In genomic region chr7:37265876-37266275, GRCh38 we compare ENCODE assay signal across 15 cellular contexts.
DNase-seq lines count a peak whose midpoint lies in the region; ATAC-seq lines count a peak whose summit lies in the region.
"Had no signal": no experiment of that assay in that cellular context is flagged by ENCODE, and none has a peak within 500 bp of the region (broad histone marks: within the 10 kb centered on the region; RNA-seq: fewer than 3 reads in every experiment).

No MANE protein-coding gene starts in this region.

- peak overlapping the region; percentile 46 for H3K27ac Mint-ChIP-seq in activated naive CD4-positive, alpha-beta T cell treated with anti-CD3 and anti-CD28 coated beads, Interleukin-2, amount 50 U/mL, for 24 hours
- no peak overlapping the region for H3K27ac Mint-ChIP-seq in activated naive CD4-positive, alpha-beta T cell treated with anti-CD3 and anti-CD28 coated beads, Interleukin-2, amount 10 ng/mL, durations not matched to agents 7 days and 5 days
- peak overlapping the region; percentile 21 for H3K27ac Mint-ChIP-seq in activated T-helper 17 cell treated with anti-CD3 and anti-CD28 coated beads, Interleukin-2, amount 50 U/mL, for 72 hours
- H3K27ac Mint-ChIP-seq in memory B cell = peak overlapping the region; percentile 39

- H3K36me3 Mint-ChIP-seq in activated naive CD4-positive, alpha-beta T cell treated with anti-CD3 and anti-CD28 coated beads, Interleukin-2, amount 50 U/mL, for 24 hours = peaks cover 14% of the 10 kb centered on the region
- H3K36me3 Mint-ChIP-seq in activated naive CD4-positive, alpha-beta T cell treated with anti-CD3 and anti-CD28 coated beads, Interleukin-2, amount 10 ng/mL, durations not matched to agents 7 days and 5 days = peaks cover 25% of the 10 kb centered on the region
- H3K36me3 Mint-ChIP-seq in activated T-helper 17 cell treated with anti-CD3 and anti-CD28 coated beads, Interleukin-2, amount 50 U/mL, for 72 hours (ENCODE audit: low read depth) = peaks cover 41% of the 10 kb centered on the region
- peaks cover 15% of the 10 kb centered on the region for H3K36me3 Mint-ChIP-seq in memory B cell

- no peaks in the 10 kb centered on the region for H3K9me3 Mint-ChIP-seq in activated naive CD4-positive, alpha-beta T cell treated with anti-CD3 and anti-CD28 coated beads, Interleukin-2, amount 50 U/mL, for 24 hours
- H3K9me3 Mint-ChIP-seq in activated naive CD4-positive, alpha-beta T cell treated with anti-CD3 and anti-CD28 coated beads, Interleukin-2, amount 10 ng/mL, durations not matched to agents 7 days and 5 days = no peaks in the 10 kb centered on the region
- no peaks in the 10 kb centered on the region for H3K9me3 Mint-ChIP-seq in activated T-helper 17 cell treated with anti-CD3 and anti-CD28 coated beads, Interleukin-2, amount 50 U/mL, for 72 hours
- no peaks in the 10 kb centered on the region for H3K9me3 Mint-ChIP-seq in memory B cell
- H3K9me3 Mint-ChIP-seq: IgD-negative memory B cell had no signal

- DNase-seq in activated naive CD4-positive, alpha-beta T cell treated with anti-CD3 and anti-CD28 coated beads, Interleukin-2, amount 10 ng/mL, durations not matched to agents 7 days and 5 days = no peak
- DNase-seq in memory B cell (ENCODE audit: low spot score in 2 of 2) (no peak), GM19238 (ENCODE audit: insufficient read length, low spot score) (no peak)
- no peak for DNase-seq in stimulated activated CD4-positive, alpha-beta T cell treated with anti-CD3 and anti-CD28 coated beads, Interleukin-4, amount 100 ng/mL, for 4 hours
- DNase-seq: Caco-2, DMS153, NCI-H526 treated with DMSO at 0.1 percent for 48 hours, SHP77 had no signal

- peaks cover 61% of the 10 kb centered on the region for H3K4me1 Mint-ChIP-seq in activated naive CD4-positive, alpha-beta T cell treated with anti-CD3 and anti-CD28 coated beads, Interleukin-2, amount 50 U/mL, for 24 hours
- peaks cover 18% of the 10 kb centered on the region for H3K4me1 Mint-ChIP-seq in activated naive CD4-positive, alpha-beta T cell treated with anti-CD3 and anti-CD28 coated beads, Interleukin-2, amount 10 ng/mL, durations not matched to agents 7 days and 5 days
- peaks cover 26% of the 10 kb centered on the region for H3K4me1 Mint-ChIP-seq in activated T-helper 17 cell treated with anti-CD3 and anti-CD28 coated beads, Interleukin-2, amount 50 U/mL, for 72 hours
- peaks cover 24% of the 10 kb centered on the region for H3K4me1 Mint-ChIP-seq in memory B cell

- CTCF ChIA-PET in activated naive CD4-positive, alpha-beta T cell treated with anti-CD3 and anti-CD28 coated beads, Interleukin-2, amount 10 ng/mL, durations not matched to agents 7 days and 5 days (lab: Charles Lee) = no interaction called here

- no peaks in the 10 kb centered on the region for H3K27me3 Mint-ChIP-seq in activated naive CD4-positive, alpha-beta T cell treated with anti-CD3 and anti-CD28 coated beads, Interleukin-2, amount 50 U/mL, for 24 hours
- no peaks in the 10 kb centered on the region for H3K27me3 Mint-ChIP-seq in activated naive CD4-positive, alpha-beta T cell treated with anti-CD3 and anti-CD28 coated beads, Interleukin-2, amount 10 ng/mL, durations not matched to agents 7 days and 5 days
- H3K27me3 Mint-ChIP-seq in activated T-helper 17 cell treated with anti-CD3 and anti-CD28 coated beads, Interleukin-2, amount 50 U/mL, for 72 hours = no peaks in the 10 kb centered on the region
- no peaks in the 10 kb centered on the region for H3K27me3 Mint-ChIP-seq in memory B cell
- H3K27me3 Mint-ChIP-seq: IgD-negative memory B cell had no signal

- ATAC-seq in activated T-helper 17 cell treated with anti-CD3 and anti-CD28 coated beads, Interleukin-2, amount 50 U/mL, for 72 hours (replicated peaks) = no peak
- no peak for ATAC-seq in memory B cell (ENCODE audit: low read depth)
- no peak for ATAC-seq in GM21423 (IDR thresholded peaks at IDR 0.05; ENCODE audit: unreplicated experiment)

- peak overlapping the region; percentile 79 for H3K27ac ChIP-seq in temporal lobe (ENCODE audit: low read depth, low read length)
- H3K27ac ChIP-seq: C4-2B, HL-60 had no signal

- no peak overlapping the region for H3K4me3 Mint-ChIP-seq in activated naive CD4-positive, alpha-beta T cell treated with anti-CD3 and anti-CD28 coated beads, Interleukin-2, amount 50 U/mL, for 24 hours
- H3K4me3 Mint-ChIP-seq in activated naive CD4-positive, alpha-beta T cell treated with anti-CD3 and anti-CD28 coated beads, Interleukin-2, amount 10 ng/mL, durations not matched to agents 7 days and 5 days = no peak overlapping the region
- no peak overlapping the region for H3K4me3 Mint-ChIP-seq in activated T-helper 17 cell treated with anti-CD3 and anti-CD28 coated beads, Interleukin-2, amount 50 U/mL, for 72 hours
- H3K4me3 Mint-ChIP-seq in memory B cell = no peak overlapping the region
